In the genomic region with DNA sequence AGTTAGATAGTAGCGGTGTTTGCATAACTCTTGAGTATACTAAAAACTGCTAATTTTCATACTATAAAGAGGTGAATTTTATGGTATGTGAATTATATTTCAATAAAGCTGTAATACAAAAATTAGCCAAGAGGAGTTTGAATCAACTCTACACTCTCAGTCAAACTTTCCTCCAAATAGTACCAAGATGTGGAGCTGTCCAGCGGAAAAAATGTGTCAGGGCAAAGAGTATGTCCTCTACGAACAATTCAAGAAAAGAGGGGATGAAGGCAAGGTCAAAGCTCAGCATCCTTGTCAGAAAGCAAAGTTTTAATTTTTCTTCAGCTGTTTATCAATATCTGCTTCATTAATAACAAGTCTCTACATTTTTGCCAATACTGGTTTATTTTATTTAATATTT, we compare ENCODE assay signal across 7 cellular contexts. TPM values are rescaled to one million over a fixed set of nuclear protein-coding genes. Genes with fewer than 3 reads are reported as not detected.
"Had no signal": no experiment of that assay in that cellular context is flagged by ENCODE, and none has a peak within 500 bp of the region (broad histone marks: within the 10 kb centered on the region; RNA-seq: fewer than 3 reads in every experiment).

No MANE protein-coding gene starts in this region.

- H3K36me3 ChIP-seq: HAP-1 had no signal

- H3K4me3 ChIP-seq: HAP-1, K562 had no signal

- H3K9me3 ChIP-seq: HAP-1 had no signal

- ATAC-seq: HCT116, K562 had no signal

- DNase-seq: GOT3, H7, HFFc6, IMR-90 had no signal

- H3K4me1 ChIP-seq: HAP-1 had no signal

RNA-seq across cellular contexts. Expression of a gene that starts 51.8 kb away (rescaled TPM):
- polyA plus RNA-seq: IMR-90, K562 had no signal
